26 cellular contexts compared by ENCODE assay signal in the genomic region with DNA sequence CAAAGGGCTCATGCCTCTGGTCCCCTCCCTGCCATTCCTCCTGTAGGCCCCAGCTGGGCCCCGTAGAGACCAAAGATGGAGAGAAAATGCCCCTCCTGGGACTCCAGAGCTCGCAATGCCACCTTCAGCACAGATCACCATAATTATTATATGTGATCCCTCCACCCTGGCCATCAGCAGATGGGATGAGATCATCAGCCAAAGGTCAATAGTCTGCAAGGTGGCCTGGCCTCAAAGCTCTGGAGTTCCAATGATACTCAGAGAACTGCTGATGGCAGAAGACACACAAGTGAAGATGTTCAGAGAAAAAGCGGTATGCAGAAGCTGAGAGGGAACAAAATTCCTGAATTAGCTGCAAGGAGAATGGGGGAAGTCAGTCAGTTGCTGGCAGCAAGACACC. TPM values are rescaled to one million over a fixed set of nuclear protein-coding genes. Genes with fewer than 3 reads are reported as not detected.
DNase-seq lines count a peak whose midpoint lies in the region; ATAC-seq, FAIRE-seq and TF ChIP-seq lines count a peak whose summit lies in the region.
"Had no signal": no experiment of that assay in that cellular context is flagged by ENCODE, and none has a peak within 500 bp of the region (broad histone marks: within the 10 kb centered on the region; RNA-seq: fewer than 3 reads in every experiment).

No MANE protein-coding gene starts in this region.

- H3K79me2 ChIP-seq in HepG2 (ENCODE audit: insufficient read depth, low read length), result peaks cover 6% of the 10 kb centered on the region

- no peaks in the 10 kb centered on the region for H3K36me3 ChIP-seq in HepG2 (replicated peaks in 1 of 2; ENCODE audit: control insufficient read depth in 1 of 2, insufficient read depth in 2 of 2, low read length in 2 of 2)
- H3K36me3 ChIP-seq: SJCRH30 had no signal

- no peak overlapping the region for H3K27ac ChIP-seq in HepG2 (ENCODE audit: extremely low read length, insufficient read depth, low read length)
- H3K27ac ChIP-seq: GM23248, HL-60, SJCRH30 had no signal

- H3K27me3 ChIP-seq in HepG2 (ENCODE audit: control insufficient read depth in 1 of 2, insufficient read depth in 2 of 2, low read length in 2 of 2), result no peaks in the 10 kb centered on the region
- H3K27me3 ChIP-seq: SJCRH30 had no signal

- no peak overlapping the region for H3K4me3 Mint-ChIP-seq in activated naive CD4-positive, alpha-beta T cell treated with anti-CD3 and anti-CD28 coated beads, Interleukin-2, amount 10 ng/mL, durations not matched to agents 7 days and 5 days
- H3K4me3 Mint-ChIP-seq: CD4-positive, alpha-beta memory T cell had no signal

- H3K27ac Mint-ChIP-seq in activated naive CD4-positive, alpha-beta T cell treated with anti-CD3 and anti-CD28 coated beads, Interleukin-2, amount 10 ng/mL, durations not matched to agents 7 days and 5 days, result no peak overlapping the region
- H3K27ac Mint-ChIP-seq: CD4-positive, alpha-beta memory T cell had no signal

- 11% methylated on average over 3 of the region's 3 CpGs for WGBS in HepG2 (ENCODE audit: low lambda C conversion rate)

- intact Hi-C loops in HepG2 (cut with micrococcal nuclease; ENCODE audit: unreplicated experiment), result no loop called here

- no peak overlapping the region for H3K9ac ChIP-seq in HepG2 (ENCODE audit: insufficient read depth, low read depth, low read length)
- H3K9ac ChIP-seq: GM23248 had no signal

- POLR2A ChIA-PET in HepG2 (lab: Yijun Ruan, JAX), result interaction anchor here (0.6 to 1.5 kb wide), 4 partner anchors 26 to 39 kb away, joined by 3 to 5 read pairs (median 4); a partner anchor contains a TSS

- H3K36me3 Mint-ChIP-seq in activated naive CD4-positive, alpha-beta T cell treated with anti-CD3 and anti-CD28 coated beads, Interleukin-2, amount 10 ng/mL, durations not matched to agents 7 days and 5 days, result peaks cover 8% of the 10 kb centered on the region

- CTCF ChIA-PET in HepG2 (lab: Yijun Ruan, JAX; ENCODE audit: low intra/inter-chr PET ratio, low total read pairs), result no interaction called here
- CTCF ChIA-PET in activated naive CD4-positive, alpha-beta T cell treated with anti-CD3 and anti-CD28 coated beads, Interleukin-2, amount 10 ng/mL, durations not matched to agents 7 days and 5 days (lab: Charles Lee), result interaction anchor here (0.8 to 4.6 kb wide), 4 partner anchors 15 to 747 kb away, joined by 3 to 33 read pairs (median 4); no protein-coding TSS in a partner anchor

- DNase-seq in NCI-H146 treated with DMSO at 0.1 percent for 48 hours (lab: John Stamatoyannopoulos, UW; ENCODE audit: unreplicated experiment) (peak; percentile 25), HepG2 (ENCODE audit: low spot score) (peak; percentile 29), cortex of kidney (lab: John Stamatoyannopoulos, UW) (no peak), NCI-H82 treated with DMSO at 0.1 percent for 48 hours (lab: John Stamatoyannopoulos, UW; ENCODE audit: unreplicated experiment) (no peak)
- DNase-seq in activated naive CD4-positive, alpha-beta T cell treated with anti-CD3 and anti-CD28 coated beads, Interleukin-2, amount 10 ng/mL, durations not matched to agents 7 days and 5 days, result no peak
- DNase-seq: C1 segment of cervical spinal cord; CD4-positive, alpha-beta memory T cell; DMS 273 treated with DMSO at 0.1 percent for 48 hours; DND-41; H7; Karpas-422; NCI-H1092; NCI-H1417 treated with DMSO at 0.1 percent for 48 hours; NCI-H187 treated with DMSO at 0.1 percent for 48 hours; NCI-H2171 treated with DMSO at 0.1 percent for 48 hours; NCI-H345; NCI-H510A treated with DMSO at 0.1 percent for 48 hours; NK-92 treated with Interleukin-12 subunit alpha and Interleukin-12 subunit beta, amount 100 ng/mL, for 24 hours; PC-3; SJCRH30 had no signal

- in situ Hi-C loops in HepG2 (cut with HindIII; ENCODE audit: extremely low pct_ligation_motif_present, low pct_unique_long_range_greater_than_20kb), result no loop called here

- TF ChIP-seq RAD21 in HepG2 (CRISPR knock-in tag; IDR thresholded peaks at IDR 0.05), result no peak

- peak; percentile 48 for ATAC-seq in HepG2
- ATAC-seq: PC-3, Right ventricle myocardium inferior, SK-N-SH treated with all-trans-retinoic acid at 6 μM for 48 hours had no signal

- H2AFZ ChIP-seq in HepG2 (ENCODE audit: low read length), result no peak overlapping the region
- H2AFZ ChIP-seq: GM23248 had no signal

- no peaks in the 10 kb centered on the region for H3K9me3 Mint-ChIP-seq in activated naive CD4-positive, alpha-beta T cell treated with anti-CD3 and anti-CD28 coated beads, Interleukin-2, amount 10 ng/mL, durations not matched to agents 7 days and 5 days
- H3K9me3 Mint-ChIP-seq: CD4-positive, alpha-beta memory T cell had no signal

- no peak for TF ChIP-seq CTCF in HepG2 (CRISPR knock-in tag; IDR thresholded peaks at IDR 0.05)

- no peak for FAIRE-seq in HepG2 (lab: Jason Lieb, UNC)
- FAIRE-seq: GM18507 had no signal

- TF ChIP-seq POLR2A in HepG2 (IDR thresholded peaks at IDR 0.05; ENCODE audit: insufficient read depth in 1 of 2, low read depth in 2 of 2, low read length in 2 of 2), result no peak

- no peaks in the 10 kb centered on the region; the same call in 1 of the 2 replicates for H4K20me1 ChIP-seq in HepG2 (ENCODE audit: insufficient read depth, low read length)

- H3K4me1 ChIP-seq in HepG2 (ENCODE audit: insufficient read depth, low read length), result peaks cover 27% of the 10 kb centered on the region
- H3K4me1 ChIP-seq: SJCRH30 had no signal

- no peak overlapping the region for H3K4me3 ChIP-seq in HepG2 (replicated peaks in 1 of 3; ENCODE audit: insufficient read depth in 1 of 3, low read depth in 2 of 3, low read length in 3 of 3)
- H3K4me3 ChIP-seq: GM23248, SJCRH30 had no signal

- H3K27me3 Mint-ChIP-seq in activated naive CD4-positive, alpha-beta T cell treated with anti-CD3 and anti-CD28 coated beads, Interleukin-2, amount 10 ng/mL, durations not matched to agents 7 days and 5 days, result peaks cover 13% of the 10 kb centered on the region

- peaks cover 14% of the 10 kb centered on the region for H3K4me1 Mint-ChIP-seq in activated naive CD4-positive, alpha-beta T cell treated with anti-CD3 and anti-CD28 coated beads, Interleukin-2, amount 10 ng/mL, durations not matched to agents 7 days and 5 days

- TF ChIP-seq EP300 in HepG2 (IDR thresholded peaks at IDR 0.05; ENCODE audit: low read depth in 2 of 2, low read length in 2 of 2), result no peak
- TF ChIP-seq EP300 in HepG2 (CRISPR knock-in tag; IDR thresholded peaks at IDR 0.05; ENCODE audit: borderline replicate concordance), result no peak

- H3K4me2 ChIP-seq in HepG2 (ENCODE audit: low read depth, low read length), result no peak overlapping the region; the same call in 1 of the 2 replicates

- no peaks in the 10 kb centered on the region for H3K9me3 ChIP-seq in HepG2 (ENCODE audit: low read length)
- H3K9me3 ChIP-seq: SJCRH30 had no signal

- BruUV-seq in HepG2 (replicated peaks; lab: Mats Ljungman, UMichigan), result no TSS peak

RNA-seq across cellular contexts. Expression of a gene that starts 5.0 kb away (rescaled TPM):
- total RNA-seq in HepG2 (2016; rRNA removed; fragmentation: Illumina TruSeq; extraction: Trizol), result 24.5 and 32.1 TPM in 2 replicates
- 11.7 and 12.9 TPM in 2 replicates for total RNA-seq in HepG2 (2016; cell fraction: cytosol; rRNA removed; fragmentation: Illumina TruSeq; extraction: Trizol; ENCODE audit: low read depth)
- 25.9 and 30.1 TPM in 2 replicates for total RNA-seq in HepG2 (2016; cell fraction: insoluble cytoplasmic fraction; rRNA removed; fragmentation: Illumina TruSeq; extraction: Trizol)
- 15.6 and 18.9 TPM in 2 replicates for total RNA-seq in HepG2 (2016; cell fraction: membrane; rRNA removed; fragmentation: Illumina TruSeq; extraction: Trizol)
- 10.0 and 12.4 TPM in 2 replicates for total RNA-seq in HepG2 (2016; cell fraction: nucleus; rRNA removed; fragmentation: Illumina TruSeq; extraction: Trizol)
- 27.3 and 31.2 TPM in 2 replicates for polyA plus RNA-seq in HepG2 (2011; rRNA removed)
- 27.2 and 38.8 TPM in 2 replicates for polyA plus RNA-seq in HepG2 (2011; cell fraction: cytosol; rRNA removed)
- polyA plus RNA-seq in HepG2 (2011; cell fraction: nucleus; rRNA removed), result 14.2 and 16.4 TPM in 2 replicates
- polyA plus RNA-seq in HepG2 (2012), result 15.8 and 18.2 TPM in 2 replicates
- 11.0 and 13.0 TPM in 2 replicates for polyA plus RNA-seq in HepG2 (2016; cell fraction: cytosol; fragmentation: Illumina TruSeq; extraction: Trizol; ENCODE audit: low read depth)
- 26.3 and 26.5 TPM in 2 replicates for polyA plus RNA-seq in HepG2 (2016; cell fraction: insoluble cytoplasmic fraction; fragmentation: Illumina TruSeq; extraction: Trizol; ENCODE audit: low read depth)
- 11.2 and 12.0 TPM in 2 replicates for polyA plus RNA-seq in HepG2 (2016; cell fraction: membrane; fragmentation: Illumina TruSeq; extraction: Trizol; ENCODE audit: low read depth)
- 13.1 and 17.9 TPM in 2 replicates for polyA plus RNA-seq in HepG2 (2016; cell fraction: nucleus; fragmentation: Illumina TruSeq; extraction: Trizol; ENCODE audit: insufficient read depth, low read depth)
- polyA minus RNA-seq in HepG2 (2011; rRNA and poly(A)+ RNA removed; ENCODE audit: low replicate concordance), result 17.6 and 31.0 TPM in 2 replicates
- 11.2 and 11.8 TPM in 2 replicates for polyA minus RNA-seq in HepG2 (2011; cell fraction: cytosol; rRNA and poly(A)+ RNA removed)
- 5.3 and 5.7 TPM in 2 replicates for polyA minus RNA-seq in HepG2 (2011; cell fraction: nucleus; rRNA and poly(A)+ RNA removed)

RNA-seq across cellular contexts. Expression of a gene that starts 13.4 kb away (rescaled TPM):
- 27.4 and 30.8 TPM in 2 replicates for total RNA-seq in HepG2 (2016; rRNA removed; fragmentation: Illumina TruSeq; extraction: Trizol)
- 11.0 and 11.1 TPM in 2 replicates for total RNA-seq in HepG2 (2016; cell fraction: cytosol; rRNA removed; fragmentation: Illumina TruSeq; extraction: Trizol; ENCODE audit: low read depth)
- 29.0 and 29.5 TPM in 2 replicates for total RNA-seq in HepG2 (2016; cell fraction: insoluble cytoplasmic fraction; rRNA removed; fragmentation: Illumina TruSeq; extraction: Trizol)
- 15.9 and 16.4 TPM in 2 replicates for total RNA-seq in HepG2 (2016; cell fraction: membrane; rRNA removed; fragmentation: Illumina TruSeq; extraction: Trizol)
- total RNA-seq in HepG2 (2016; cell fraction: nucleus; rRNA removed; fragmentation: Illumina TruSeq; extraction: Trizol), result 15.7 and 15.9 TPM in 2 replicates
- polyA plus RNA-seq in HepG2 (2011; rRNA removed), result 32.8 and 34.5 TPM in 2 replicates
- 32.8 and 40.8 TPM in 2 replicates for polyA plus RNA-seq in HepG2 (2011; cell fraction: cytosol; rRNA removed)
- polyA plus RNA-seq in HepG2 (2011; cell fraction: nucleus; rRNA removed), result 36.1 and 42.7 TPM in 2 replicates
- 27.8 and 28.4 TPM in 2 replicates for polyA plus RNA-seq in HepG2 (2012)
- 15.7 and 17.6 TPM in 2 replicates for polyA plus RNA-seq in HepG2 (2016; cell fraction: cytosol; fragmentation: Illumina TruSeq; extraction: Trizol; ENCODE audit: low read depth)
- polyA plus RNA-seq in HepG2 (2016; cell fraction: insoluble cytoplasmic fraction; fragmentation: Illumina TruSeq; extraction: Trizol; ENCODE audit: low read depth), result 38.4 and 45.3 TPM in 2 replicates
- polyA plus RNA-seq in HepG2 (2016; cell fraction: membrane; fragmentation: Illumina TruSeq; extraction: Trizol; ENCODE audit: low read depth), result 19.8 and 22.1 TPM in 2 replicates
- 37.1 and 38.5 TPM in 2 replicates for polyA plus RNA-seq in HepG2 (2016; cell fraction: nucleus; fragmentation: Illumina TruSeq; extraction: Trizol; ENCODE audit: insufficient read depth, low read depth)
- polyA minus RNA-seq in HepG2 (2011; rRNA and poly(A)+ RNA removed; ENCODE audit: low replicate concordance), result 25.6 and 63.0 TPM in 2 replicates
- polyA minus RNA-seq in HepG2 (2011; cell fraction: cytosol; rRNA and poly(A)+ RNA removed), result 6.0 and 6.2 TPM in 2 replicates
- polyA minus RNA-seq in HepG2 (2011; cell fraction: nucleus; rRNA and poly(A)+ RNA removed), result 17.4 and 23.5 TPM in 2 replicates

RNA-seq across cellular contexts. Expression of a gene that starts 17.4 kb away (rescaled TPM):
- total RNA-seq in HepG2 (2016; rRNA removed; fragmentation: Illumina TruSeq; extraction: Trizol), result not detected in 2 replicates
- not detected in 2 replicates for total RNA-seq in HepG2 (2016; cell fraction: cytosol; rRNA removed; fragmentation: Illumina TruSeq; extraction: Trizol; ENCODE audit: low read depth)
- total RNA-seq in HepG2 (2016; cell fraction: insoluble cytoplasmic fraction; rRNA removed; fragmentation: Illumina TruSeq; extraction: Trizol), result not detected in 2 replicates
- not detected in 2 replicates for total RNA-seq in HepG2 (2016; cell fraction: membrane; rRNA removed; fragmentation: Illumina TruSeq; extraction: Trizol)
- not detected in 2 replicates for total RNA-seq in HepG2 (2016; cell fraction: nucleus; rRNA removed; fragmentation: Illumina TruSeq; extraction: Trizol)
- not detected in 2 replicates for polyA plus RNA-seq in HepG2 (2011; rRNA removed)
- not detected in 2 replicates for polyA plus RNA-seq in HepG2 (2011; cell fraction: cytosol; rRNA removed)
- polyA plus RNA-seq in HepG2 (2011; cell fraction: nucleus; rRNA removed), result not detected in 2 replicates
- not detected in 2 replicates for polyA plus RNA-seq in HepG2 (2012)
- not detected in 2 replicates for polyA plus RNA-seq in HepG2 (2016; cell fraction: cytosol; fragmentation: Illumina TruSeq; extraction: Trizol; ENCODE audit: low read depth)
- polyA plus RNA-seq in HepG2 (2016; cell fraction: insoluble cytoplasmic fraction; fragmentation: Illumina TruSeq; extraction: Trizol; ENCODE audit: low read depth), result not detected in 2 replicates
- not detected in 2 replicates for polyA plus RNA-seq in HepG2 (2016; cell fraction: membrane; fragmentation: Illumina TruSeq; extraction: Trizol; ENCODE audit: low read depth)
- polyA plus RNA-seq in HepG2 (2016; cell fraction: nucleus; fragmentation: Illumina TruSeq; extraction: Trizol; ENCODE audit: insufficient read depth, low read depth), result not detected in 2 replicates
- 0.34 TPM in 1 of 2 replicates, not detected in the other for polyA minus RNA-seq in HepG2 (2011; rRNA and poly(A)+ RNA removed; ENCODE audit: low replicate concordance)
- polyA minus RNA-seq in HepG2 (2011; cell fraction: cytosol; rRNA and poly(A)+ RNA removed), result not detected in 2 replicates
- polyA minus RNA-seq in HepG2 (2011; cell fraction: nucleus; rRNA and poly(A)+ RNA removed), result not detected in 2 replicates
- total RNA-seq: CD4-positive, alpha-beta memory T cell; GM23248; PC-3 had no signal
- polyA plus RNA-seq: CD4-positive, alpha-beta memory T cell; GM23248 had no signal

RNA-seq across cellular contexts. Expression of a gene that starts 22.0 kb away (rescaled TPM):
- not detected in 2 replicates for total RNA-seq in HepG2 (2016; rRNA removed; fragmentation: Illumina TruSeq; extraction: Trizol)
- not detected in 2 replicates for total RNA-seq in HepG2 (2016; cell fraction: cytosol; rRNA removed; fragmentation: Illumina TruSeq; extraction: Trizol; ENCODE audit: low read depth)
- total RNA-seq in HepG2 (2016; cell fraction: insoluble cytoplasmic fraction; rRNA removed; fragmentation: Illumina TruSeq; extraction: Trizol), result not detected in 2 replicates
- total RNA-seq in HepG2 (2016; cell fraction: membrane; rRNA removed; fragmentation: Illumina TruSeq; extraction: Trizol), result not detected in 2 replicates
- total RNA-seq in HepG2 (2016; cell fraction: nucleus; rRNA removed; fragmentation: Illumina TruSeq; extraction: Trizol), result not detected in 2 replicates
- not detected in 2 replicates for polyA plus RNA-seq in HepG2 (2011; rRNA removed)
- not detected in 2 replicates for polyA plus RNA-seq in HepG2 (2011; cell fraction: cytosol; rRNA removed)
- 0.17 and 0.34 TPM in 2 replicates for polyA plus RNA-seq in HepG2 (2011; cell fraction: nucleus; rRNA removed)
- polyA plus RNA-seq in HepG2 (2012), result 0.12 TPM in 1 of 2 replicates, not detected in the other
- polyA plus RNA-seq in HepG2 (2016; cell fraction: cytosol; fragmentation: Illumina TruSeq; extraction: Trizol; ENCODE audit: low read depth), result not detected in 2 replicates
- polyA plus RNA-seq in HepG2 (2016; cell fraction: insoluble cytoplasmic fraction; fragmentation: Illumina TruSeq; extraction: Trizol; ENCODE audit: low read depth), result not detected in 2 replicates
- not detected in 2 replicates for polyA plus RNA-seq in HepG2 (2016; cell fraction: membrane; fragmentation: Illumina TruSeq; extraction: Trizol; ENCODE audit: low read depth)
- polyA plus RNA-seq in HepG2 (2016; cell fraction: nucleus; fragmentation: Illumina TruSeq; extraction: Trizol; ENCODE audit: insufficient read depth, low read depth), result 0.45 TPM in 1 of 2 replicates, not detected in the other
- not detected in 2 replicates for polyA minus RNA-seq in HepG2 (2011; rRNA and poly(A)+ RNA removed; ENCODE audit: low replicate concordance)
- not detected in 2 replicates for polyA minus RNA-seq in HepG2 (2011; cell fraction: cytosol; rRNA and poly(A)+ RNA removed)
- not detected in 2 replicates for polyA minus RNA-seq in HepG2 (2011; cell fraction: nucleus; rRNA and poly(A)+ RNA removed)
- total RNA-seq: A673; CD4-positive, alpha-beta memory T cell; H7; PC-3; Right ventricle myocardium inferior; SJCRH30 had no signal
- polyA plus RNA-seq: CD4-positive, alpha-beta memory T cell; GM23248 had no signal

RNA-seq across cellular contexts. Expression of a gene that starts 30.7 kb away (rescaled TPM):
- 28.5 and 60.8 TPM in 2 replicates for total RNA-seq in HepG2 (2016; rRNA removed; fragmentation: Illumina TruSeq; extraction: Trizol)
- 29.7 and 36.9 TPM in 2 replicates for total RNA-seq in HepG2 (2016; cell fraction: cytosol; rRNA removed; fragmentation: Illumina TruSeq; extraction: Trizol; ENCODE audit: low read depth)
- total RNA-seq in HepG2 (2016; cell fraction: insoluble cytoplasmic fraction; rRNA removed; fragmentation: Illumina TruSeq; extraction: Trizol), result 27.0 and 60.5 TPM in 2 replicates
- 57.4 and 66.9 TPM in 2 replicates for total RNA-seq in HepG2 (2016; cell fraction: membrane; rRNA removed; fragmentation: Illumina TruSeq; extraction: Trizol)
- 47.9 and 57.4 TPM in 2 replicates for total RNA-seq in HepG2 (2016; cell fraction: nucleus; rRNA removed; fragmentation: Illumina TruSeq; extraction: Trizol)
- 38.9 and 45.9 TPM in 2 replicates for polyA plus RNA-seq in HepG2 (2011; rRNA removed)
- 46.5 and 47.9 TPM in 2 replicates for polyA plus RNA-seq in HepG2 (2011; cell fraction: cytosol; rRNA removed)
- 28.6 and 40.8 TPM in 2 replicates for polyA plus RNA-seq in HepG2 (2011; cell fraction: nucleus; rRNA removed)
- polyA plus RNA-seq in HepG2 (2012), result 57.8 and 68.0 TPM in 2 replicates
- polyA plus RNA-seq in HepG2 (2016; cell fraction: cytosol; fragmentation: Illumina TruSeq; extraction: Trizol; ENCODE audit: low read depth), result 54.4 and 69.4 TPM in 2 replicates
- polyA plus RNA-seq in HepG2 (2016; cell fraction: insoluble cytoplasmic fraction; fragmentation: Illumina TruSeq; extraction: Trizol; ENCODE audit: low read depth), result 55.2 and 61.1 TPM in 2 replicates
- 86.0 and 102 TPM in 2 replicates for polyA plus RNA-seq in HepG2 (2016; cell fraction: membrane; fragmentation: Illumina TruSeq; extraction: Trizol; ENCODE audit: low read depth)
- 131 and 132 TPM in 2 replicates for polyA plus RNA-seq in HepG2 (2016; cell fraction: nucleus; fragmentation: Illumina TruSeq; extraction: Trizol; ENCODE audit: insufficient read depth, low read depth)
- polyA minus RNA-seq in HepG2 (2011; rRNA and poly(A)+ RNA removed; ENCODE audit: low replicate concordance), result 71.0 and 231 TPM in 2 replicates
- polyA minus RNA-seq in HepG2 (2011; cell fraction: cytosol; rRNA and poly(A)+ RNA removed), result 23.8 and 24.9 TPM in 2 replicates
- 13.3 and 18.3 TPM in 2 replicates for polyA minus RNA-seq in HepG2 (2011; cell fraction: nucleus; rRNA and poly(A)+ RNA removed)

Comparison
In these comparisons a context has a peak if more than half of its experiments do, and no peak if none do; other contexts are left out.
1. DNase-seq: peak in NCI-H146 treated with DMSO at 0.1 percent for 48 hours (single experiment) and HepG2 (single experiment); none in cortex of kidney (single experiment), activated naive CD4-positive, alpha-beta T cell treated with anti-CD3 and anti-CD28 coated beads, Interleukin-2, amount 10 ng/mL, durations not matched to agents 7 days and 5 days (single experiment) and NCI-H82 treated with DMSO at 0.1 percent for 48 hours (single experiment).